ENCODE assay signal across 9 cellular contexts in the genomic region with DNA sequence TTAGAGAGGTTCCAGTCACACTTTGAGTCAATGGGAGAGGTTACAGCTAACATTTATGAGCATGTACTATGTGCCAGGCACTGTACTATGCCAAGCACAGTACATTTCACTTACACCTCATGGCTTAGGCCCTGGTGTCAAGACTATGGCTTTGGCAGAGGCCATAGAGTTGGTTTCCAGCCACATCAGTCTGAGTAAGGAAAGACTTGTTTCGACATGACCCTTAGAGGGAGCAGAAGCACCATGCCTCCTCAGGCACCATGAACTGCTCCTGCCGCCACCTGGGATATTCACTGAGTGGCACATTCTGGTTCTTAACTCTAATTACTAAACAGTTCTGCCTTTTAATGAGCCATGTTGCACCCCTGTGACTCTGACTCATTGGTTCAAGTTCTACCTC. TPM values are rescaled to one million over a fixed set of nuclear protein-coding genes. Genes with fewer than 3 reads are reported as not detected.
DNase-seq lines count a peak whose midpoint lies in the region; ATAC-seq and TF ChIP-seq lines count a peak whose summit lies in the region.
"Had no signal": no experiment of that assay in that cellular context is flagged by ENCODE, and none has a peak within 500 bp of the region (broad histone marks: within the 10 kb centered on the region; RNA-seq: fewer than 3 reads in every experiment).

No MANE protein-coding gene starts in this region.

- H3K14ac ChIP-seq in trophoblast cell (ENCODE audit: low read length) = no peak overlapping the region

- H3K36me3 Mint-ChIP-seq in T-cell = peaks cover 43% of the 10 kb centered on the region

- H3K4me3 Mint-ChIP-seq in T-cell = no peak overlapping the region

- H3K79me1 ChIP-seq in trophoblast cell (ENCODE audit: low read length) = no peaks in the 10 kb centered on the region

- no peak overlapping the region for H3K27ac ChIP-seq in trophoblast cell (ENCODE audit: low read depth, low read length)

- peak overlapping the region; percentile 52 for H3K4ac ChIP-seq in trophoblast cell (ENCODE audit: low read depth, low read length)

- POLR2A ChIA-PET in T-cell (lab: Charles Lee) = interaction anchor here in 1 of 2 donors (0.6 kb wide), 1 partner anchor 690 kb away, joined by 3 read pairs; no protein-coding TSS in a partner anchor

- peak; percentile 47 to 91 (median 64) for ATAC-seq in T-cell (replicated peaks in 1 of 4)
- ATAC-seq in GM21619 (IDR thresholded peaks at IDR 0.05; ENCODE audit: unreplicated experiment) = no peak
- ATAC-seq in HG02588 (IDR thresholded peaks at IDR 0.05; ENCODE audit: unreplicated experiment) = no peak

- no peak overlapping the region for H3K4me3 ChIP-seq in epithelial cell of proximal tubule (ENCODE audit: low read depth, low read length)
- no peak overlapping the region for H3K4me3 ChIP-seq in trophoblast cell (ENCODE audit: low read depth, low read length)

- no peak overlapping the region for H3K27ac Mint-ChIP-seq in T-cell

- no peak overlapping the region for H4K91ac ChIP-seq in trophoblast cell (ENCODE audit: low read depth, low read length)

- no peak overlapping the region for H3K9ac ChIP-seq in trophoblast cell (ENCODE audit: low read length)

- peaks cover 74 to 81% (median 80%) of the 10 kb centered on the region in 3 donors for H3K4me1 Mint-ChIP-seq in T-cell

- no peak overlapping the region for H4K12ac ChIP-seq in trophoblast cell (ENCODE audit: low read depth, low read length)

- TF ChIP-seq CTCF in GM12872 (IDR thresholded peaks at IDR 0.05; ENCODE audit: insufficient read depth, low read depth, low read length) (0 out of 3 replicates have a peak, but pooled peaks have one; percentile 6), epithelial cell of proximal tubule (conservative IDR thresholded peaks at IDR 0.05; ENCODE audit: low read depth, low read length) (peak; percentile 39), GM13977 (IDR thresholded peaks at IDR 0.05; ENCODE audit: extremely low read depth, insufficient read depth, missing control alignments) (no peak)

- H2AK5ac ChIP-seq in trophoblast cell (ENCODE audit: low read length) = no peak overlapping the region

- WGBS in trophoblast cell (ENCODE audit: extremely low coverage, insufficient coverage, insufficient read length) = no CpG with 5 or more reads among the region's 2 CpGs

- no peak overlapping the region for H3K18ac ChIP-seq in trophoblast cell (ENCODE audit: low read length)

- no peaks in the 10 kb centered on the region for H3K27me3 Mint-ChIP-seq in T-cell

- H3K27me3 ChIP-seq in trophoblast cell (ENCODE audit: insufficient read depth, low read length) = no peaks in the 10 kb centered on the region

- no peaks in the 10 kb centered on the region for H3K79me2 ChIP-seq in trophoblast cell (ENCODE audit: control insufficient read depth, insufficient read depth, low read length, poor library complexity)

- H3K4me1 ChIP-seq in trophoblast cell (ENCODE audit: control insufficient read depth in 1 of 2, insufficient read depth in 2 of 2, low read length in 2 of 2) = peaks cover 0 to 2% of the 10 kb centered on the region in 2 experiments

- H3K9me3 Mint-ChIP-seq in T-cell = no peaks in the 10 kb centered on the region

- in situ Hi-C loops in GM13977 (cut with MboI; ENCODE audit: low pct_unique_long_range_greater_than_20kb, low sequenced_read_pairs, unreplicated experiment) = no loop called here

- peaks cover 4 to 11% of the 10 kb centered on the region in 2 experiments for H3K36me3 ChIP-seq in trophoblast cell (ENCODE audit: control insufficient read depth in 1 of 2, insufficient read depth in 2 of 2, low read length in 2 of 2)

- no peaks in the 10 kb centered on the region for H3K9me3 ChIP-seq in trophoblast cell (ENCODE audit: insufficient read depth, low read depth, low read length)

- no peak overlapping the region for H4K8ac ChIP-seq in trophoblast cell (ENCODE audit: low read depth, low read length)

- no peak overlapping the region for H2BK12ac ChIP-seq in trophoblast cell (ENCODE audit: low read length)

- no peak overlapping the region for H2BK120ac ChIP-seq in trophoblast cell (ENCODE audit: insufficient read depth, low read length, poor library complexity)

- no peak overlapping the region for H3K23ac ChIP-seq in trophoblast cell (ENCODE audit: low read length)

- CTCF ChIA-PET in T-cell (lab: Charles Lee) = interaction anchor here (0.6 to 1.4 kb wide), 7 partner anchors 9 to 605 kb away, joined by 3 to 7 read pairs (median 3); a partner anchor contains a TSS

- H2BK5ac ChIP-seq in trophoblast cell (ENCODE audit: low read depth, low read length, poor library complexity) = no peak overlapping the region

- H3K4me2 ChIP-seq in trophoblast cell (ENCODE audit: low read length) = no peak overlapping the region

- DNase-seq in T-cell (peak in 25 of 34 experiments; percentile 3 to 40 (median 24)), epithelial cell of proximal tubule (ENCODE audit: low read depth) (no peak), trophoblast cell (peak; percentile 38 to 45), GM13977 (ENCODE audit: low spot score) (no peak), DMS79 (lab: John Stamatoyannopoulos, UW) (no peak)
- DNase-seq: midbrain had no signal

- H2AFZ ChIP-seq in trophoblast cell (ENCODE audit: insufficient read depth, low read length, poor library complexity) = no peak overlapping the region

RNA-seq across cellular contexts. Expression of a gene that starts 12.7 kb away (rescaled TPM):
- total RNA-seq in T-cell (10 to 100 TPM; 44.0 to 70.2 (median 62.5) TPM), epithelial cell of proximal tubule (65.6 and 87.8 TPM in 2 replicates)
- 94.1 and 96.1 TPM in 2 replicates for polyA plus RNA-seq in trophoblast cell (2013)

RNA-seq across cellular contexts. Expression of a gene that starts 45.3 kb away (rescaled TPM):
- 10 to 100 TPM; 22.5 to 32.2 (median 26.8) TPM for total RNA-seq in T-cell
- 4.8 and 5.4 TPM in 2 replicates for total RNA-seq in epithelial cell of proximal tubule
- 11.2 and 11.7 TPM in 2 replicates for polyA plus RNA-seq in trophoblast cell (2013)

RNA-seq across cellular contexts. Expression of a gene that starts 46.6 kb away (rescaled TPM):
- 1 to 10 TPM in 1 of 5 donors, under 1 TPM in 2, not detected in 2; 0.79 to 1.3 (median 0.95) TPM for total RNA-seq in T-cell
- total RNA-seq in epithelial cell of proximal tubule = not detected in 2 replicates
- polyA plus RNA-seq in trophoblast cell (2013) = 5.7 and 5.8 TPM in 2 replicates

Comparison
In these comparisons a context has a peak if more than half of its experiments do, and no peak if none do; other contexts are left out.
1. ATAC-seq: peak in T-cell (4 of 4); none in GM21619 (single experiment) and HG02588 (single experiment).
2. DNase-seq: peak in T-cell (25 of 34) and trophoblast cell (2 of 2); none in epithelial cell of proximal tubule (single experiment), GM13977 (single experiment) and DMS79 (single experiment).